ENCODE assay signal across 7 cellular contexts in genomic region chr9:110050925-110051355, GRCh38.
DNase-seq lines count a peak whose midpoint lies in the region; ATAC-seq, FAIRE-seq and TF ChIP-seq lines count a peak whose summit lies in the region.

No MANE protein-coding gene starts in this region.

- no peak overlapping the region for H3K27ac Mint-ChIP-seq in activated naive CD8-positive, alpha-beta T cell treated with anti-CD3 and anti-CD28 coated beads, Interleukin-2, amount 50 U/mL, for 24 hours
- H3K27ac Mint-ChIP-seq in memory B cell: peak overlapping the region; percentile 93

- H3K27me3 ChIP-seq in prostate gland (replicated peaks; ENCODE audit: insufficient read depth): no peaks in the 10 kb centered on the region

- H3K4me1 Mint-ChIP-seq in activated naive CD8-positive, alpha-beta T cell treated with anti-CD3 and anti-CD28 coated beads, Interleukin-2, amount 50 U/mL, for 24 hours: peaks cover 34% of the 10 kb centered on the region
- peaks cover 35% of the 10 kb centered on the region for H3K4me1 Mint-ChIP-seq in memory B cell

- no peak overlapping the region for H3K4me3 ChIP-seq in prostate gland

- TF ChIP-seq CTCF in prostate gland (IDR thresholded peaks at IDR 0.05): no peak

- H3K36me3 ChIP-seq in prostate gland: no peaks in the 10 kb centered on the region

- peak; percentile 23 for DNase-seq in GM12892 (ENCODE audit: insufficient read length)
- peak; percentile 99 for DNase-seq in M059J (ENCODE audit: low read depth)
- DNase-seq in activated naive CD8-positive, alpha-beta T cell treated with anti-CD3 and anti-CD28 coated beads, Interleukin-2, amount 50 U/mL, for 24 hours: no peak
- DNase-seq in memory B cell (ENCODE audit: low spot score in 2 of 2): no peak
- DNase-seq in Ammon's horn (ENCODE audit: low spot score): no peak
- no peak for DNase-seq in prostate gland (ENCODE audit: low spot score)

- no peak overlapping the region for H3K27ac ChIP-seq in prostate gland

- peaks cover 5% of the 10 kb centered on the region for H3K4me1 ChIP-seq in prostate gland (replicated peaks)

- 76% methylated on average over 1 of the region's 1 CpG for WGBS in prostate gland

- intact Hi-C loops in prostate gland (cut with DNase I): no loop called here

- ATAC-seq in GM21786 (IDR thresholded peaks at IDR 0.05; ENCODE audit: unreplicated experiment) (peak; percentile 50), memory B cell (ENCODE audit: low read depth) (peak; percentile 36)
- peak; percentile 61 for ATAC-seq in activated naive CD8-positive, alpha-beta T cell treated with anti-CD3 and anti-CD28 coated beads, Interleukin-2, amount 50 U/mL, for 24 hours

- H3K4me3 Mint-ChIP-seq in activated naive CD8-positive, alpha-beta T cell treated with anti-CD3 and anti-CD28 coated beads, Interleukin-2, amount 50 U/mL, for 24 hours: peak overlapping the region; percentile 85
- peak overlapping the region; percentile 98 for H3K4me3 Mint-ChIP-seq in memory B cell

- H3K27me3 Mint-ChIP-seq in activated naive CD8-positive, alpha-beta T cell treated with anti-CD3 and anti-CD28 coated beads, Interleukin-2, amount 50 U/mL, for 24 hours: peaks cover 38% of the 10 kb centered on the region
- H3K27me3 Mint-ChIP-seq in memory B cell: no peaks in the 10 kb centered on the region

- no peak for FAIRE-seq in GM12892 (lab: Jason Lieb, UNC)

- no peaks in the 10 kb centered on the region for H3K9me3 ChIP-seq in prostate gland

- no peak for TF ChIP-seq POLR2A in GM12892 (IDR thresholded peaks at IDR 0.05; ENCODE audit: low read depth, low read length)
- no peak for TF ChIP-seq POLR2A in prostate gland (IDR thresholded peaks at IDR 0.05)

- no peaks in the 10 kb centered on the region for H3K9me3 Mint-ChIP-seq in activated naive CD8-positive, alpha-beta T cell treated with anti-CD3 and anti-CD28 coated beads, Interleukin-2, amount 50 U/mL, for 24 hours
- H3K9me3 Mint-ChIP-seq in memory B cell: no peaks in the 10 kb centered on the region

- H3K36me3 Mint-ChIP-seq in activated naive CD8-positive, alpha-beta T cell treated with anti-CD3 and anti-CD28 coated beads, Interleukin-2, amount 50 U/mL, for 24 hours (ENCODE audit: low read depth): peaks cover 2% of the 10 kb centered on the region
- peaks cover 10% of the 10 kb centered on the region for H3K36me3 Mint-ChIP-seq in memory B cell

Comparison
In these comparisons a context has a peak if more than half of its experiments do, and no peak if none do; other contexts are left out.
1. DNase-seq: peak in GM12892 (single experiment) and M059J (single experiment); none in activated naive CD8-positive, alpha-beta T cell treated with anti-CD3 and anti-CD28 coated beads, Interleukin-2, amount 50 U/mL, for 24 hours (single experiment), memory B cell (0 of 2), Ammon's horn (single experiment) and prostate gland (single experiment).
2. Peak in every context shown above with its lines, with median percentiles within 50 percentile points of each other: ATAC-seq.